In genomic region chr1:38045431-38046332, GRCh38 we compare ENCODE assay signal across 9 cellular contexts. TPM values are rescaled to one million over a fixed set of nuclear protein-coding genes. Genes with fewer than 3 reads are reported as not detected.
DNase-seq lines count a peak whose midpoint lies in the region; ATAC-seq and TF ChIP-seq lines count a peak whose summit lies in the region.
"Had no signal": no experiment of that assay in that cellular context is flagged by ENCODE, and none has a peak within 500 bp of the region (broad histone marks: within the 10 kb centered on the region; RNA-seq: fewer than 3 reads in every experiment).

No MANE protein-coding gene starts in this region.

- H3K36me3 Mint-ChIP-seq in glutamatergic neuron (ENCODE audit: unreplicated experiment): no peaks in the 10 kb centered on the region

- no peaks in the 10 kb centered on the region for H3K36me3 ChIP-seq in RWPE2 (ENCODE audit: low read depth)
- no peaks in the 10 kb centered on the region for H3K36me3 ChIP-seq in thoracic aorta
- no peaks in the 10 kb centered on the region for H3K36me3 ChIP-seq in BE2C
- H3K36me3 ChIP-seq: pancreas had no signal

- H3K27ac ChIP-seq in RWPE2 (ENCODE audit: poor library complexity, severe bottlenecking): no peak overlapping the region
- H3K27ac ChIP-seq in thoracic aorta: no peak overlapping the region
- H3K27ac ChIP-seq: pancreas had no signal

- peaks cover 25% of the 10 kb centered on the region for H3K27me3 Mint-ChIP-seq in glutamatergic neuron (ENCODE audit: unreplicated experiment)

- H3K4me1 Mint-ChIP-seq in glutamatergic neuron (ENCODE audit: low read depth, unreplicated experiment): peaks cover 15% of the 10 kb centered on the region

- H3K4me3 ChIP-seq in RWPE2 (ENCODE audit: severe bottlenecking) (peak overlapping the region; percentile 41), thoracic aorta (peak overlapping the region; percentile 67), BE2C (ENCODE audit: low read depth, low read length) (no peak overlapping the region)

- H3K27ac Mint-ChIP-seq in glutamatergic neuron (ENCODE audit: unreplicated experiment): no peak overlapping the region

- peaks cover 7% of the 10 kb centered on the region for H3K9me3 Mint-ChIP-seq in glutamatergic neuron (ENCODE audit: unreplicated experiment)

- H3K27me3 ChIP-seq in RWPE2 (ENCODE audit: insufficient read depth, poor library complexity, severe bottlenecking) (peaks cover 34% of the 10 kb centered on the region), thoracic aorta (replicated peaks; ENCODE audit: insufficient read depth) (peaks cover 33% of the 10 kb centered on the region), BE2C (peaks cover 35% of the 10 kb centered on the region)

- peak; percentile 8 for ATAC-seq in GM19328 (IDR thresholded peaks at IDR 0.05; ENCODE audit: unreplicated experiment)
- ATAC-seq in RWPE2 (ENCODE audit: low read depth): no peak
- no peak for ATAC-seq in thoracic aorta (ENCODE audit: insufficient number of reproducible peaks, low FRiP score, low read depth)
- no peak for ATAC-seq in GM18505 (IDR thresholded peaks at IDR 0.05; ENCODE audit: unreplicated experiment)

- peak overlapping the region; percentile 77 for H3K4me3 Mint-ChIP-seq in glutamatergic neuron (ENCODE audit: unreplicated experiment)

- TF ChIP-seq CTCF in RWPE2 (IDR thresholded peaks at IDR 0.05; ENCODE audit: poor library complexity, severe bottlenecking): no peak
- no peak for TF ChIP-seq CTCF in glutamatergic neuron (IDR thresholded peaks at IDR 0.05; ENCODE audit: partially characterized antibody, unreplicated experiment)
- TF ChIP-seq CTCF in thoracic aorta (IDR thresholded peaks at IDR 0.05): no peak
- no peak for TF ChIP-seq CTCF in BE2C (IDR thresholded peaks at IDR 0.05; ENCODE audit: low read depth, low read length)

- H3K9me3 ChIP-seq in RWPE2 (ENCODE audit: severe bottlenecking) (no peaks in the 10 kb centered on the region), thoracic aorta (no peaks in the 10 kb centered on the region), BE2C (no peaks in the 10 kb centered on the region)
- H3K9me3 ChIP-seq: pancreas had no signal

- in situ Hi-C loops in ACHN (cut with HindIII; ENCODE audit: low pct_ligation_motif_present, low pct_unique_long_range_greater_than_20kb, low sequenced_read_pairs): loop anchor here (25.0 kb wide), 1 partner anchor 767 kb away; no protein-coding TSS in a partner anchor

- no peaks in the 10 kb centered on the region for H3K4me1 ChIP-seq in RWPE2 (ENCODE audit: insufficient read depth, poor library complexity, severe bottlenecking)
- H3K4me1 ChIP-seq in thoracic aorta (ENCODE audit: control insufficient read depth in 1 of 2, low read depth in 2 of 2): peaks cover 9 to 26% of the 10 kb centered on the region in 2 donors
- 0 out of 2 replicates have a peak, but pooled peaks cover 5% of the 10 kb centered on the region for H3K4me1 ChIP-seq in BE2C

- TF ChIP-seq POLR2A in GM18505 (IDR thresholded peaks at IDR 0.05; ENCODE audit: borderline replicate concordance, extremely low read depth, insufficient read depth, insufficient read length): no peak

- DNase-seq in ACHN: peak; percentile 6
- DNase-seq in RWPE2 (ENCODE audit: low spot score): no peak
- DNase-seq in glutamatergic neuron: peak; percentile 70
- no peak for DNase-seq in thoracic aorta (ENCODE audit: low spot score)
- no peak for DNase-seq in NAMALWA (ENCODE audit: low spot score)
- no peak for DNase-seq in BE2C

RNA-seq across cellular contexts. Expression of gene POU3F1, which starts 0.9 kb away (rescaled TPM):
- total RNA-seq in glutamatergic neuron (ENCODE audit: unreplicated experiment) (9.3 TPM), thoracic aorta (not detected)
- polyA plus RNA-seq in BE2C (2012; ENCODE audit: insufficient read depth, insufficient read length, low read depth): 0.91 TPM

RNA-seq across cellular contexts. Expression of gene UTP11, which starts 33.1 kb away (rescaled TPM):
- 34.6 TPM for total RNA-seq in glutamatergic neuron (ENCODE audit: unreplicated experiment)
- total RNA-seq in thoracic aorta: 10 to 100 TPM; 14.6 to 76.9 TPM
- polyA plus RNA-seq in BE2C (2012; ENCODE audit: insufficient read depth, insufficient read length, low read depth): 27.7 TPM

RNA-seq across cellular contexts. Expression of gene FHL3, which starts 40.4 kb away (rescaled TPM):
- 20.0 TPM for total RNA-seq in glutamatergic neuron (ENCODE audit: unreplicated experiment)
- total RNA-seq in thoracic aorta: 10 to 100 TPM; 57.0 to 90.7 TPM
- 40.6 TPM for polyA plus RNA-seq in BE2C (2012; ENCODE audit: insufficient read depth, insufficient read length, low read depth)

RNA-seq across cellular contexts. Expression of gene SF3A3, which starts 55.9 kb away (rescaled TPM):
- total RNA-seq in glutamatergic neuron (ENCODE audit: unreplicated experiment) (73.0 TPM), thoracic aorta (10 to 100 TPM; 31.8 to 61.3 TPM)
- polyA plus RNA-seq in BE2C (2012; ENCODE audit: insufficient read depth, insufficient read length, low read depth): 74.2 TPM

Comparison
In these comparisons a context has a peak if more than half of its experiments do, and no peak if none do; other contexts are left out.
1. DNase-seq: peak in ACHN (single experiment) and glutamatergic neuron (single experiment); none in RWPE2 (single experiment), thoracic aorta (single experiment), NAMALWA (single experiment) and BE2C (single experiment).
2. RNA of gene POU3F1, which starts 0.9 kb away (total RNA-seq): 9.3 TPM in glutamatergic neuron (single experiment); not detected in thoracic aorta; every median in the first group is over 10 times any median in the second.